ENCODE assay signal across 8 cellular contexts in genomic region chr15:66503780-66504562, GRCh38. TPM values are rescaled to one million over a fixed set of nuclear protein-coding genes. Genes with fewer than 3 reads are reported as not detected.
DNase-seq lines count a peak whose midpoint lies in the region; ATAC-seq lines count a peak whose summit lies in the region.

No MANE protein-coding gene starts in this region.

- H3K9me3 Mint-ChIP-seq in activated T-cell treated with anti-CD3 and anti-CD28 coated beads, Interleukin-2, amount 50 U/mL, for 24 hours, result no peaks in the 10 kb centered on the region

- H3K4me1 ChIP-seq in thymus (ENCODE audit: control insufficient read depth, insufficient read depth, low read length), result peaks cover 17% of the 10 kb centered on the region

- WGBS in adipose tissue, 3 donors, result 0 to 1% (median 0%) methylated on average over 12 of the region's 12 CpGs
- 2% methylated on average over 12 of the region's 12 CpGs for WGBS in thymus

- H3K36me3 ChIP-seq in thymus (ENCODE audit: control insufficient read depth, insufficient read depth), result peaks cover 18% of the 10 kb centered on the region

- peak overlapping the region; percentile 51 for H3K27ac ChIP-seq in adipose tissue (ENCODE audit: low read depth, low read length)
- H3K27ac ChIP-seq in layer of hippocampus (ENCODE audit: low read depth, low read length), result peak overlapping the region; percentile 90
- peak overlapping the region; percentile 89 for H3K27ac ChIP-seq in thymus (ENCODE audit: low read depth)

- H3K9me3 ChIP-seq in thymus (ENCODE audit: control insufficient read depth), result no peaks in the 10 kb centered on the region

- H3K4me3 ChIP-seq in thymus (ENCODE audit: low read length), result peak overlapping the region; percentile 77

- peaks cover 91% of the 10 kb centered on the region for H3K36me3 Mint-ChIP-seq in activated T-cell treated with anti-CD3 and anti-CD28 coated beads, Interleukin-2, amount 50 U/mL, for 24 hours (ENCODE audit: low read depth)

- no peaks in the 10 kb centered on the region for H3K27me3 Mint-ChIP-seq in activated T-cell treated with anti-CD3 and anti-CD28 coated beads, Interleukin-2, amount 50 U/mL, for 24 hours

- H3K4me1 Mint-ChIP-seq in activated T-cell treated with anti-CD3 and anti-CD28 coated beads, Interleukin-2, amount 50 U/mL, for 24 hours (ENCODE audit: low read depth), result peaks cover 65% of the 10 kb centered on the region

- peak overlapping the region; percentile 99 for H3K27ac Mint-ChIP-seq in activated T-cell treated with anti-CD3 and anti-CD28 coated beads, Interleukin-2, amount 50 U/mL, for 24 hours

- no peak for DNase-seq in activated T-cell treated with anti-CD3 and anti-CD28 coated beads, Interleukin-2, amount 50 U/mL, for 24 hours
- DNase-seq in activated T-cell treated with anti-CD3 and anti-CD28 coated beads, Interleukin-2, amount 50 U/mL, for 1 hour, result no peak
- DNase-seq in retina, result no peak
- no peak for DNase-seq in globus pallidus (ENCODE audit: low spot score)

- H3K27me3 ChIP-seq in layer of hippocampus (ENCODE audit: control insufficient read depth, insufficient read depth, low read length) (no peaks in the 10 kb centered on the region), thymus (ENCODE audit: control insufficient read depth, insufficient read depth) (no peaks in the 10 kb centered on the region)

- ATAC-seq in GM21423 (IDR thresholded peaks at IDR 0.05; ENCODE audit: unreplicated experiment), result no peak

- H3K4me3 Mint-ChIP-seq in activated T-cell treated with anti-CD3 and anti-CD28 coated beads, Interleukin-2, amount 50 U/mL, for 24 hours, result peak overlapping the region; percentile 92

RNA-seq across cellular contexts. Expression of gene RPL4, which starts 0.7 kb away (rescaled TPM):
- 1,000 to 10,000 TPM; 2,182 to 4,121 (median 3,642) TPM for polyA plus RNA-seq in adipose tissue
- 2,770 TPM for polyA plus RNA-seq in thymus

RNA-seq across cellular contexts. Expression of gene ZWILCH, which starts 1.2 kb away (rescaled TPM):
- 1 to 10 TPM; 1.7 to 7.3 (median 2.7) TPM for polyA plus RNA-seq in adipose tissue
- 7.6 TPM for polyA plus RNA-seq in thymus

RNA-seq across cellular contexts. Expression of gene SNAPC5, which starts 6.4 kb away (rescaled TPM):
- polyA plus RNA-seq in adipose tissue (10 to 100 TPM; 15.4 to 34.9 (median 25.9) TPM), thymus (39.9 TPM)
